8 cellular contexts compared by ENCODE assay signal in genomic region chr22:17257578-17257977, GRCh38. TPM values are rescaled to one million over a fixed set of nuclear protein-coding genes. Genes with fewer than 3 reads are reported as not detected.
DNase-seq lines count a peak whose midpoint lies in the region; ATAC-seq and TF ChIP-seq lines count a peak whose summit lies in the region.

No MANE protein-coding gene starts in this region.

- no peak for TF ChIP-seq CTCF in 22Rv1 (IDR thresholded peaks at IDR 0.05)
- no peak for TF ChIP-seq CTCF in stomach (IDR thresholded peaks at IDR 0.05)

- peak overlapping the region; percentile 39; the same call in 1 of the 2 replicates for H3K27ac ChIP-seq in 22Rv1
- H3K27ac ChIP-seq in SK-N-MC = peak overlapping the region; percentile 71; the same call in 1 of the 2 replicates
- peak overlapping the region in 2 of 5 donors; percentile 32 to 56 for H3K27ac ChIP-seq in stomach

- H3K4me1 ChIP-seq in neuron (ENCODE audit: insufficient read depth, low read length) = peaks cover 30% of the 10 kb centered on the region
- peaks cover 5 to 20% (median 15%) of the 10 kb centered on the region in 4 donors for H3K4me1 ChIP-seq in stomach

- H3K4me3 ChIP-seq in SK-N-MC (no peak overlapping the region), neuron (ENCODE audit: low read length) (peak overlapping the region; percentile 43), stomach (peak overlapping the region in 2 of 4 donors; percentile 20 to 33)

- no peak for TF ChIP-seq POLR2A in stomach (IDR thresholded peaks at IDR 0.05)

- WGBS in stomach, 5 donors = 17 to 28% (median 26%) methylated on average over 3 of the region's 3 CpGs

- intact Hi-C loops in stomach (cut with DNase I; ENCODE audit: low total_unique reads) = no loop called here

- no peak overlapping the region for H3K9ac ChIP-seq in SK-N-MC (ENCODE audit: insufficient read length)

- DNase-seq in SK-N-MC (ENCODE audit: low read depth, low spot score) (no peak), inferior parietal cortex (ENCODE audit: extremely low spot score) (no peak), D341Med (ENCODE audit: low spot score) (no peak), stomach (no peak)

- H3K9me3 ChIP-seq in SK-N-MC (ENCODE audit: low read depth, low read length) = no peaks in the 10 kb centered on the region
- no peaks in the 10 kb centered on the region for H3K9me3 ChIP-seq in neuron (ENCODE audit: low read length)
- no peaks in the 10 kb centered on the region for H3K9me3 ChIP-seq in stomach

- H3K36me3 ChIP-seq in SK-N-MC (ENCODE audit: insufficient read depth, low read length) (no peaks in the 10 kb centered on the region), neuron (ENCODE audit: insufficient read depth, low read length) (no peaks in the 10 kb centered on the region), stomach (no peaks in the 10 kb centered on the region)

- H3K27me3 ChIP-seq in neuron (ENCODE audit: insufficient read depth, low read length) = no peaks in the 10 kb centered on the region
- peaks cover 0 to 8% (median 0%) of the 10 kb centered on the region in 3 donors for H3K27me3 ChIP-seq in stomach

- ATAC-seq in GM18870 (IDR thresholded peaks at IDR 0.05; ENCODE audit: unreplicated experiment) = peak; percentile 36
- peak; percentile 38 for ATAC-seq in HG03064 (IDR thresholded peaks at IDR 0.05; ENCODE audit: low read depth, unreplicated experiment)

- H2AFZ ChIP-seq in neuron (ENCODE audit: low read depth, low read length) = peak overlapping the region; percentile 74

- no peak for TF ChIP-seq EP300 in stomach (IDR thresholded peaks at IDR 0.05)

RNA-seq across cellular contexts. Expression of gene ADA2, which starts 38.3 kb away (rescaled TPM):
- 10 to 100 TPM in 4 of 5 donors, not detected in 1; 11.7 to 27.2 (median 15.1) TPM for total RNA-seq in stomach
- polyA plus RNA-seq in stomach = 1 to 10 TPM; 4.2 to 8.1 (median 6.5) TPM
